In the genomic region with DNA sequence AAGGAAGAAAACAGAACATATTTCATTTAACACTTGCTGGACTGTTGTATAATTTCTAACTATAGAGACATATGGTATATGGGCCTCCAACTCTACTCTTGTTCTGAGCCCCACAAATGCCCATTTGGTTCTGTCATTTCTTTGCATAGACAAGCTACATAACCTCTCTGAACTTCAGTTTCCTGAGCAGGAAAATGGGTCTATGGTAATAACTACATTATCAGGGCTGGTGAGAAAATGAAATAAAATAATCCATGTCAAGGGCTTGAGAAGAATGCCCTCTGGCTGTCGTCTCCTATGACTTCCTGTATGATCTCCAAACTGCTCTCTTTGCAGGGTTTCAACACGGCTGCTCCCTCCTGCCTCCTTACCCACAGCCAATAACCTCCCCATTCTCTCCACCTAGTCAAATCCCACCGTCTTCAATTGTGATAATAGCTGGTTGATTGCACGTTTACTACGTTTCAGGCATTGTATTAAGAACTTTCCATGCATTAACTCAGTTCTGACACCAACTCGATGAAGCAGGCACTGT, we compare ENCODE assay signal across 1 cellular context.
TF ChIP-seq lines count a peak whose summit lies in the region.

No MANE protein-coding gene starts in this region.

TF ChIP-seq in HepG2, 621 proteins besides CTCF, POLR2A, EP300 and RAD21 (continued from another document and continues in another):
- no peak for TF ChIP-seq HMGXB3 (CRISPR knock-in tag; IDR thresholded peaks at IDR 0.05; ENCODE audit: borderline replicate concordance)
- TF ChIP-seq SRSF4 (IDR thresholded peaks at IDR 0.05; ENCODE audit: low read depth, low read length, poor library complexity, severe bottlenecking): no peak
- no peak for TF ChIP-seq MAFF (IDR thresholded peaks at IDR 0.05; ENCODE audit: low read depth, low read length)
- TF ChIP-seq ZBTB26 (CRISPR knock-in tag; IDR thresholded peaks at IDR 0.05; ENCODE audit: borderline replicate concordance): no peak
- TF ChIP-seq, protein P1, sequence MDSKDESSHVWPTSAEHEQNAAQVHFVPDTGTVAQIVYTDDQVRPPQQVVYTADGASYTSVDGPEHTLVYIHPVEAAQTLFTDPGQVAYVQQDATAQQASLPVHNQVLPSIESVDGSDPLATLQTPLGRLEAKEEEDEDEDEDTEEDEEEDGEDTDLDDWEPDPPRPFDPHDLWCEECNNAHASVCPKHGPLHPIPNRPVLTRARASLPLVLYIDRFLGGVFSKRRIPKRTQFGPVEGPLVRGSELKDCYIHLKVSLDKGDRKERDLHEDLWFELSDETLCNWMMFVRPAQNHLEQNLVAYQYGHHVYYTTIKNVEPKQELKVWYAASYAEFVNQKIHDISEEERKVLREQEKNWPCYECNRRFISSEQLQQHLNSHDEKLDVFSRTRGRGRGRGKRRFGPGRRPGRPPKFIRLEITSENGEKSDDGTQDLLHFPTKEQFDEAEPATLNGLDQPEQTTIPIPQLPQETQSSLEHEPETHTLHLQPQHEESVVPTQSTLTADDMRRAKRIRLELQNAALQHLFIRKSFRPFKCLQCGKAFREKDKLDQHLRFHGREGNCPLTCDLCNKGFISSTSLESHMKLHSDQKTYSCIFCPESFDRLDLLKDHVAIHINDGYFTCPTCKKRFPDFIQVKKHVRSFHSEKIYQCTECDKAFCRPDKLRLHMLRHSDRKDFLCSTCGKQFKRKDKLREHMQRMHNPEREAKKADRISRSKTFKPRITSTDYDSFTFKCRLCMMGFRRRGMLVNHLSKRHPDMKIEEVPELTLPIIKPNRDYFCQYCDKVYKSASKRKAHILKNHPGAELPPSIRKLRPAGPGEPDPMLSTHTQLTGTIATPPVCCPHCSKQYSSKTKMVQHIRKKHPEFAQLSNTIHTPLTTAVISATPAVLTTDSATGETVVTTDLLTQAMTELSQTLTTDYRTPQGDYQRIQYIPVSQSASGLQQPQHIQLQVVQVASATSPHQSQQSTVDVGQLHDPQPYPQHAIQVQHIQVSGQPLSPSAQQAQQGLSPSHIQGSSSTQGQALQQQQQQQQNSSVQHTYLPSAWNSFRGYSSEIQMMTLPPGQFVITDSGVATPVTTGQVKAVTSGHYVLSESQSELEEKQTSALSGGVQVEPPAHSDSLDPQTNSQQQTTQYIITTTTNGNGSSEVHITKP (CRISPR knock-in tag; IDR thresholded peaks at IDR 0.05; ENCODE audit: low read depth): no peak
- no peak for TF ChIP-seq SP2 (CRISPR knock-in tag; IDR thresholded peaks at IDR 0.05)
- TF ChIP-seq ZNF562 (CRISPR knock-in tag; IDR thresholded peaks at IDR 0.05; ENCODE audit: borderline replicate concordance): no peak
- no peak for TF ChIP-seq STAT6 (CRISPR knock-in tag; IDR thresholded peaks at IDR 0.05; ENCODE audit: borderline replicate concordance)
- TF ChIP-seq HNRNPLL (IDR thresholded peaks at IDR 0.05; ENCODE audit: low read depth, low read length, poor library complexity, severe bottlenecking): no peak
- TF ChIP-seq ZNF557 (CRISPR knock-in tag; IDR thresholded peaks at IDR 0.05): peak; percentile 92; the same call in 1 of the 2 replicates
- no peak for TF ChIP-seq KLF15 (CRISPR knock-in tag; IDR thresholded peaks at IDR 0.05; ENCODE audit: borderline replicate concordance)
- no peak for TF ChIP-seq DRAP1 (CRISPR knock-in tag; IDR thresholded peaks at IDR 0.05)
- no peak for TF ChIP-seq ARNT (IDR thresholded peaks at IDR 0.05)
- no peak for TF ChIP-seq ZNF333 (CRISPR knock-in tag; IDR thresholded peaks at IDR 0.05; ENCODE audit: borderline replicate concordance)
- no peak for TF ChIP-seq HMGA1 (CRISPR knock-in tag; conservative IDR thresholded peaks at IDR 0.05)
- no peak for TF ChIP-seq GZF1 (CRISPR knock-in tag; IDR thresholded peaks at IDR 0.05)
- TF ChIP-seq, protein P2, sequence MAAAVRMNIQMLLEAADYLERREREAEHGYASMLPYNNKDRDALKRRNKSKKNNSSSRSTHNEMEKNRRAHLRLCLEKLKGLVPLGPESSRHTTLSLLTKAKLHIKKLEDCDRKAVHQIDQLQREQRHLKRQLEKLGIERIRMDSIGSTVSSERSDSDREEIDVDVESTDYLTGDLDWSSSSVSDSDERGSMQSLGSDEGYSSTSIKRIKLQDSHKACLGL (CRISPR knock-in tag; IDR thresholded peaks at IDR 0.05): no peak
- TF ChIP-seq HNF4A (CRISPR knock-in tag; IDR thresholded peaks at IDR 0.05): no peak
- TF ChIP-seq SMC3 (IDR thresholded peaks at IDR 0.05; ENCODE audit: low read length): peak; percentile 3; the same call in 1 of the 2 replicates
- no peak; the same call in 1 of the 2 replicates for TF ChIP-seq MIER2 (CRISPR knock-in tag; IDR thresholded peaks at IDR 0.05)
- TF ChIP-seq SETDB1 (CRISPR knock-in tag; IDR thresholded peaks at IDR 0.05; ENCODE audit: borderline replicate concordance): no peak
- TF ChIP-seq MYPOP (CRISPR knock-in tag; IDR thresholded peaks at IDR 0.05): 0 out of 2 replicates have a peak, but pooled peaks have one; percentile 11
- no peak for TF ChIP-seq SMARCC2 (IDR thresholded peaks at IDR 0.05)
- TF ChIP-seq ZNF761 (CRISPR knock-in tag; conservative IDR thresholded peaks at IDR 0.05): no peak
- TF ChIP-seq TMF1 (CRISPR knock-in tag; IDR thresholded peaks at IDR 0.05; ENCODE audit: low read depth): no peak
- TF ChIP-seq, protein P3, sequence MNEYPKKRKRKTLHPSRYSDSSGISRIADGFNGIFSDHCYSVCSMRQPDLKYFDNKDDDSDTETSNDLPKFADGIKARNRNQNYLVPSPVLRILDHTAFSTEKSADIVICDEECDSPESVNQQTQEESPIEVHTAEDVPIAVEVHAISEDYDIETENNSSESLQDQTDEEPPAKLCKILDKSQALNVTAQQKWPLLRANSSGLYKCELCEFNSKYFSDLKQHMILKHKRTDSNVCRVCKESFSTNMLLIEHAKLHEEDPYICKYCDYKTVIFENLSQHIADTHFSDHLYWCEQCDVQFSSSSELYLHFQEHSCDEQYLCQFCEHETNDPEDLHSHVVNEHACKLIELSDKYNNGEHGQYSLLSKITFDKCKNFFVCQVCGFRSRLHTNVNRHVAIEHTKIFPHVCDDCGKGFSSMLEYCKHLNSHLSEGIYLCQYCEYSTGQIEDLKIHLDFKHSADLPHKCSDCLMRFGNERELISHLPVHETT (CRISPR knock-in tag; conservative IDR thresholded peaks at IDR 0.05): no peak
- TF ChIP-seq FOXP1 (IDR thresholded peaks at IDR 0.05): no peak
- no peak for TF ChIP-seq FOXP1 (CRISPR knock-in tag; IDR thresholded peaks at IDR 0.05)
- TF ChIP-seq ZNF460 (CRISPR knock-in tag; IDR thresholded peaks at IDR 0.05; ENCODE audit: borderline replicate concordance): no peak
- no peak for TF ChIP-seq ZSCAN9 (CRISPR knock-in tag; IDR thresholded peaks at IDR 0.05; ENCODE audit: borderline replicate concordance)
- TF ChIP-seq ZNF550 (CRISPR knock-in tag; IDR thresholded peaks at IDR 0.05; ENCODE audit: borderline replicate concordance): no peak
- TF ChIP-seq ZBTB7B (CRISPR knock-in tag; IDR thresholded peaks at IDR 0.05): peak; percentile 17; the same call in 1 of the 2 replicates
- no peak for TF ChIP-seq TRIM24 (CRISPR knock-in tag; IDR thresholded peaks at IDR 0.05)
- no peak for TF ChIP-seq ZNF607 (CRISPR knock-in tag; IDR thresholded peaks at IDR 0.05; ENCODE audit: borderline replicate concordance)
- TF ChIP-seq, protein P4, sequence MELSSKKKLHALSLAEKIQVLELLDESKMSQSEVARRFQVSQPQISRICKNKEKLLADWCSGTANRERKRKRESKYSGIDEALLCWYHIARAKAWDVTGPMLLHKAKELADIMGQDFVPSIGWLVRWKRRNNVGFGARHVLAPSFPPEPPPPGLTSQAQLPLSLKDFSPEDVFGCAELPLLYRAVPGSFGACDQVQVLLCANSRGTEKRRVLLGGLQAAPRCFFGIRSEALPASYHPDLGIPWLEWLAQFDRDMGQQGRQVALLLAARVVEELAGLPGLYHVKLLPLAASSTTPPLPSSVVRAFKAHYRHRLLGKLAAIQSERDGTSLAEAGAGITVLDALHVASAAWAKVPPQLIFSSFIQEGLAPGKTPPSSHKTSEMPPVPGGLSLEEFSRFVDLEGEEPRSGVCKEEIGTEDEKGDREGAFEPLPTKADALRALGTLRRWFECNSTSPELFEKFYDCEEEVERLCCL (CRISPR knock-in tag; IDR thresholded peaks at IDR 0.05; ENCODE audit: borderline replicate concordance): no peak
- TF ChIP-seq ZNF891 (CRISPR knock-in tag; IDR thresholded peaks at IDR 0.05): no peak
- TF ChIP-seq, protein P5, sequence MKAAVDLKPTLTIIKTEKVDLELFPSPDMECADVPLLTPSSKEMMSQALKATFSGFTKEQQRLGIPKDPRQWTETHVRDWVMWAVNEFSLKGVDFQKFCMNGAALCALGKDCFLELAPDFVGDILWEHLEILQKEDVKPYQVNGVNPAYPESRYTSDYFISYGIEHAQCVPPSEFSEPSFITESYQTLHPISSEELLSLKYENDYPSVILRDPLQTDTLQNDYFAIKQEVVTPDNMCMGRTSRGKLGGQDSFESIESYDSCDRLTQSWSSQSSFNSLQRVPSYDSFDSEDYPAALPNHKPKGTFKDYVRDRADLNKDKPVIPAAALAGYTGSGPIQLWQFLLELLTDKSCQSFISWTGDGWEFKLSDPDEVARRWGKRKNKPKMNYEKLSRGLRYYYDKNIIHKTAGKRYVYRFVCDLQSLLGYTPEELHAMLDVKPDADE (CRISPR knock-in tag; IDR thresholded peaks at IDR 0.05): no peak
- TF ChIP-seq NFE2 (CRISPR knock-in tag; IDR thresholded peaks at IDR 0.05): no peak
